In the genomic region with DNA sequence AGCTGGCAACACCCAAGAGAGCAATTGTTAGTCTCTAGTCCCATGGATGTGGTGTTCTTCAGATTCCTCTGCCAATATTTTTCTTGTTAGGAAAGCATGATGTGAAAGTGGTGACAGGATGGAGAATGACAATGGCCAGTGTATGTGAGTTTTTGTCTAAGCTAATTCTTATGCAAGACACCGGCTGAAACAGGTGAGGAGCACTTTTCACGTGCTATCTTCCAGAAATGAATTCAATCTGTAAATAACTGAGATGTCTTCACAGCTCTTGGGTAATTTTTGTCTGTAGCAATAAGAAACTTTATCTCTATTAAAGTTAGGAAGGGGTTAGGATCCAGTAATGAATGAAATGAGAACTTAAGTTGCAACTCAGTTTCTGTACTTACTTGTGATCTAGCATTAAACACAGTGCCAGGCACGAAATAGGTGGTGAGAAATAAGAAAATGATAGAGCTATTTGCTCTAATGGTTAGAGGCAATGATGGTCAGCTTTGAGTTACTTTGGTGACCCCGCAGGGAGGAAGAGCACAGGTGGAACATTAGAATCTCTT, we compare ENCODE assay signal across 8 cellular contexts. TPM values are rescaled to one million over a fixed set of nuclear protein-coding genes. Genes with fewer than 3 reads are reported as not detected.
A peak's percentile ranks its signal among the peaks of the same experiment; 100 is the strongest.
DNase-seq lines count a peak whose midpoint lies in the region; ATAC-seq and TF ChIP-seq lines count a peak whose summit lies in the region.

No MANE protein-coding gene starts in this region.

- no peaks in the 10 kb centered on the region for H3K27me3 Mint-ChIP-seq in memory B cell

- H3K27ac Mint-ChIP-seq in memory B cell = peak overlapping the region; percentile 88

- no peak overlapping the region for H3K27ac ChIP-seq in cardiac muscle cell
- H3K27ac ChIP-seq in uterus = peak overlapping the region; percentile 66 to 70

- peak overlapping the region; percentile 96 for H3K4me3 Mint-ChIP-seq in memory B cell

- peaks cover 4% of the 10 kb centered on the region for H3K36me3 Mint-ChIP-seq in memory B cell

- in situ Hi-C loops in astrocyte of the cerebellum (cut with HindIII; ENCODE audit: low sequenced_read_pairs) = no loop called here

- TF ChIP-seq POLR2A in uterus (IDR thresholded peaks at IDR 0.05) = no peak

- DNase-seq in cardiac muscle cell (ENCODE audit: low read depth in 1 of 2, low spot score in 1 of 2) (no peak), left ventricle myocardium superior (no peak), astrocyte of the cerebellum (ENCODE audit: low read depth) (no peak), memory B cell (ENCODE audit: low spot score in 2 of 2) (no peak), uterus (no peak), mucosa of gallbladder (ENCODE audit: low spot score) (no peak), NCI-H2171 (lab: John Stamatoyannopoulos, UW) (no peak)

- H3K4me1 Mint-ChIP-seq in memory B cell = peaks cover 36% of the 10 kb centered on the region

- TF ChIP-seq CTCF in cardiac muscle cell (IDR thresholded peaks at IDR 0.05; ENCODE audit: low read depth, low read length) (no peak), astrocyte of the cerebellum (IDR thresholded peaks at IDR 0.05; ENCODE audit: low read depth, low read length, missing control alignments) (no peak), uterus (IDR thresholded peaks at IDR 0.05) (no peak)

- H3K4me3 ChIP-seq in cardiac muscle cell (peak overlapping the region; percentile 85), astrocyte of the cerebellum (ENCODE audit: low read depth, low read length) (peak overlapping the region; percentile 67), uterus (peak overlapping the region; percentile 53 to 74)

- H3K9me3 ChIP-seq in cardiac muscle cell (ENCODE audit: low read depth) (no peaks in the 10 kb centered on the region), uterus (no peaks in the 10 kb centered on the region)

- ATAC-seq in left ventricle myocardium superior = no peak
- ATAC-seq in memory B cell (ENCODE audit: low read depth) = no peak
- ATAC-seq in HG03442 (IDR thresholded peaks at IDR 0.05; ENCODE audit: unreplicated experiment) = no peak

- H3K9me3 Mint-ChIP-seq in memory B cell = no peaks in the 10 kb centered on the region

- no peaks in the 10 kb centered on the region for H3K27me3 ChIP-seq in cardiac muscle cell
- H3K27me3 ChIP-seq in uterus = no peaks in the 10 kb centered on the region

- intact Hi-C loops in left ventricle myocardium superior (cut with micrococcal nuclease) = no loop called here
- intact Hi-C loops in uterus (cut with DNase I; ENCODE audit: low total_unique reads) = no loop called here

- no peaks in the 10 kb centered on the region for H3K36me3 ChIP-seq in cardiac muscle cell
- no peaks in the 10 kb centered on the region for H3K36me3 ChIP-seq in uterus

- H3K4me1 ChIP-seq in cardiac muscle cell (ENCODE audit: low read depth) (peaks cover 16% of the 10 kb centered on the region), uterus (no peaks in the 10 kb centered on the region)

RNA-seq across cellular contexts. Expression of gene AGPS, which starts 0.7 kb away (rescaled TPM):
- 86.3 and 116 TPM in 2 replicates for total RNA-seq in cardiac muscle cell
- polyA plus RNA-seq in cardiac muscle cell = 13.6 and 24.2 TPM in 2 replicates
- total RNA-seq in left ventricle myocardium superior = 33.4 TPM
- 10 to 100 TPM; 10.2 to 64.4 (median 40.0) TPM for total RNA-seq in uterus
- 34.5 TPM for total RNA-seq in mucosa of gallbladder
